8 cellular contexts compared by ENCODE assay signal in the genomic region with DNA sequence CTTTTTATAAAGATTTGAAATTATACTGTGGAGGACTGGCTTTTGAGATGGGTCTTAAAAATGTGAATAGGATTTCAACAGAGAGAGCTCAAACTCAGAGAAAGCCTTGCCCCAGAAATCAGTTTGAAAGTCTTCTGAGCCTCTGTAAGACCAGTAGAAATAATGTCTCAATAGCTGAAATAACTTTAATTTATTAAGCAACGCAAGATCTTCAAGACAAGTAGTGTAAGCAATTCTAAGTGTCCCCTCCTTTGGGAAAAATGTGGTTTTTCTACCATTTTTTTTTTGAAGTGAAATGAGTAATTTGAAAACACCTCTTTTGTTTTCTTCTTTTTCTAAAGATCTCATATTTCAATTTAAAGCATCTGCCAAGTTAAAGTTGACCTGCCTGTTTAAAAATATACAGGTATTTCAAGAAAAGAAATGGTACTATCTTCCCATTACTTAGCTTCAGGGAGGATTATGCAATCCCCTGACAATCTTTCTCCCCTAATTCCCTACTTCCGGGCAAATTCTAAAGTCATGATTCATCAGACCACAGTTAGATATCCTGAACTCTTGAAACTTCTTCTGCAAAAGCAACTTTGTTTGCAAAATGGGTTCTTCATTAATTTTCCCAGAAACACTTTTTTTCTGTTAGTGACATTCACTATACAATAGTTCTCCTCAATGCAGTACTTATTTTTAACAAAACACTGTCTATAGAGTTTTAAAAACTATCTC. TPM values are rescaled to one million over a fixed set of nuclear protein-coding genes. Genes with fewer than 3 reads are reported as not detected.
DNase-seq lines count a peak whose midpoint lies in the region; ATAC-seq, FAIRE-seq and TF ChIP-seq lines count a peak whose summit lies in the region.

No MANE protein-coding gene starts in this region.

- 8% methylated on average over 2 of the region's 2 CpGs for WGBS in K562 (ENCODE audit: insufficient coverage, low coverage, missing lambda C conversion rate)
- 46% methylated on average over 2 of the region's 2 CpGs for WGBS in liver

- in situ Hi-C loops in K562 (cut with MboI) = no loop called here

- CTCF ChIA-PET in K562 (lab: Yijun Ruan, JAX; ENCODE audit: low intra/inter-chr PET ratio) = no interaction called here

- no peaks in the 10 kb centered on the region for H3F3A ChIP-seq in Loucy (ENCODE audit: low read depth)

- POLR2A ChIA-PET in K562 (lab: Yijun Ruan, JAX) = interaction anchor here (1.0 to 2.5 kb wide), 3 partner anchors 9 to 11 kb away, joined by 3 to 11 read pairs (median 5); no protein-coding TSS in a partner anchor

- no peak for TF ChIP-seq POLR2A in K562 (conservative IDR thresholded peaks at IDR 0.05)

- no peak overlapping the region for H3K4me3 ChIP-seq in Loucy (ENCODE audit: low read length, poor library complexity, severe bottlenecking)
- H3K4me3 ChIP-seq in K562 = no peak overlapping the region
- no peak overlapping the region for H3K4me3 ChIP-seq in liver (ENCODE audit: low read depth in 1 of 3, low read length in 3 of 3)

- peak; percentile 89 for TF ChIP-seq EP300 in K562 (IDR thresholded peaks at IDR 0.05; ENCODE audit: low read length)

- peak overlapping the region; percentile 32; the same call in 1 of the 2 replicates for H2AFZ ChIP-seq in Loucy (ENCODE audit: low read length)
- peak overlapping the region; percentile 52 for H2AFZ ChIP-seq in K562 (ENCODE audit: low read depth, low read length)

- H3K9me3 ChIP-seq in Loucy (ENCODE audit: insufficient read depth, low read depth, low read length) = no peaks in the 10 kb centered on the region
- no peaks in the 10 kb centered on the region for H3K9me3 ChIP-seq in K562 (replicated peaks; ENCODE audit: control insufficient read depth, insufficient read depth, low read depth, low read length)
- H3K9me3 ChIP-seq in liver (ENCODE audit: control insufficient read depth in 4 of 4, low read length in 3 of 4) = no peaks in the 10 kb centered on the region

- H3K79me2 ChIP-seq in Loucy (ENCODE audit: insufficient read depth, low read length) (no peaks in the 10 kb centered on the region), K562 (ENCODE audit: control insufficient read depth, insufficient read depth, low read length) (no peaks in the 10 kb centered on the region)

- peak in 1 of 2 experiments; percentile 5; a peak in 1 of 4 replicates for TF ChIP-seq RAD21 in K562 (CRISPR knock-in tag; conservative IDR thresholded peaks at IDR 0.05 in 1 of 2, IDR thresholded peaks at IDR 0.05 in 1 of 2)
- TF ChIP-seq RAD21 in liver (IDR thresholded peaks at IDR 0.05) = no peak

- H3K4me1 ChIP-seq in Loucy (ENCODE audit: insufficient read depth, low read length, poor library complexity, severe bottlenecking) = peaks cover 17% of the 10 kb centered on the region
- peaks cover 3 to 46% of the 10 kb centered on the region in 2 experiments; a peak in 4 of 5 replicates for H3K4me1 ChIP-seq in K562 (replicated peaks in 1 of 2; ENCODE audit: control insufficient read depth in 2 of 2, insufficient read depth in 2 of 2, low read length in 2 of 2)
- peaks cover 0 to 2% (median 0%) of the 10 kb centered on the region in 4 donors for H3K4me1 ChIP-seq in liver (ENCODE audit: control insufficient read depth in 4 of 4, insufficient read depth in 4 of 4, low read length in 3 of 4)

- no peaks in the 10 kb centered on the region for H3K36me3 ChIP-seq in Loucy (ENCODE audit: insufficient read depth, low read length)
- no peaks in the 10 kb centered on the region; the same call in 2 of the 3 replicates for H3K36me3 ChIP-seq in K562 (ENCODE audit: control insufficient read depth, insufficient read depth, low read length)
- H3K36me3 ChIP-seq in liver (ENCODE audit: control insufficient read depth in 4 of 4, insufficient read depth in 3 of 4, low read depth in 1 of 4, low read length in 3 of 4) = no peaks in the 10 kb centered on the region

- DNase-seq in AG08395 (ENCODE audit: low spot score) (peak; percentile 70), K562 (ENCODE audit: extremely low read depth in 1 of 4, low spot score in 3 of 4) (peak in 2 of 4 experiments; percentile 51 to 77), NAMALWA (ENCODE audit: low spot score) (no peak), NCI-H510A treated with DMSO at 0.1 percent for 48 hours (lab: John Stamatoyannopoulos, UW) (no peak)
- no peak for DNase-seq in stimulated activated CD4-positive, alpha-beta T cell treated with anti-CD3 and anti-CD28 coated beads, Interleukin-12 subunit alpha, Interleukin-12 subunit beta, amount 100 ng/mL, for 4 hours

- BruUV-seq in K562 (replicated peaks; lab: Mats Ljungman, UMichigan) = no TSS peak

- H3K27ac ChIP-seq in K562 (ENCODE audit: extremely low read depth, low read depth, low read length) (peak overlapping the region; percentile 69), liver (ENCODE audit: low read depth in 1 of 2, low read length in 2 of 2) (no peak overlapping the region)

- FAIRE-seq in K562 (lab: Jason Lieb, UNC) = peak; percentile 85

- TF ChIP-seq CTCF in Loucy (conservative IDR thresholded peaks at IDR 0.05; ENCODE audit: low read length) (no peak), K562 (IDR thresholded peaks at IDR 0.05 in 2 of 3, conservative IDR thresholded peaks at IDR 0.05 in 1 of 3; ENCODE audit: insufficient read depth in 2 of 3, low read depth in 1 of 3, low read length in 3 of 3) (no peak), liver (IDR thresholded peaks at IDR 0.05; ENCODE audit: low read depth, low read length, missing input control) (no peak)

- H3K9ac ChIP-seq in Loucy (ENCODE audit: low read depth, low read length, poor library complexity, severe bottlenecking) (no peak overlapping the region), K562 (ENCODE audit: insufficient read depth in 1 of 2, low read depth in 2 of 2, low read length in 2 of 2) (peak overlapping the region in 1 of 2 experiments; percentile 43; a peak in 2 of 4 replicates), liver (ENCODE audit: low read depth in 1 of 2, low read length in 2 of 2) (no peak overlapping the region)

- intact Hi-C loops in K562 (cut with micrococcal nuclease) = no loop called here

- H4K20me1 ChIP-seq in Loucy (ENCODE audit: insufficient read depth, low read length, poor library complexity, severe bottlenecking) = no peaks in the 10 kb centered on the region
- H4K20me1 ChIP-seq in K562 (replicated peaks; ENCODE audit: control insufficient read depth, insufficient read depth, low read length) = no peaks in the 10 kb centered on the region

- peak; percentile 67 for ATAC-seq in K562
- ATAC-seq in HG03520 (IDR thresholded peaks at IDR 0.05; ENCODE audit: unreplicated experiment) = no peak

- no peaks in the 10 kb centered on the region for H3K9me1 ChIP-seq in K562 (ENCODE audit: control insufficient read depth, insufficient read depth, low read length)

- H3K27me3 ChIP-seq in Loucy (ENCODE audit: insufficient read depth, low read length, poor library complexity, severe bottlenecking) (no peaks in the 10 kb centered on the region), K562 (ENCODE audit: control insufficient read depth in 2 of 2, insufficient read depth in 2 of 2, low read length in 2 of 2) (no peaks in the 10 kb centered on the region), liver (ENCODE audit: control insufficient read depth in 4 of 4, insufficient read depth in 4 of 4, low read length in 3 of 4) (no peaks in the 10 kb centered on the region)

- no peak overlapping the region for H3K4me2 ChIP-seq in Loucy (ENCODE audit: low read depth, low read length, poor library complexity, severe bottlenecking)
- H3K4me2 ChIP-seq in K562 (ENCODE audit: insufficient read depth, low read length) = no peak overlapping the region; the same call in 1 of the 2 replicates

- no peaks in the 10 kb centered on the region for H3K9me2 ChIP-seq in Loucy (replicated peaks; ENCODE audit: low read depth, low read length)

TF ChIP-seq in K562, 482 proteins besides CTCF, POLR2A, EP300 and RAD21 (continues in another document):
- TF ChIP-seq ZNF12 (CRISPR knock-in tag; IDR thresholded peaks at IDR 0.05) = no peak
- TF ChIP-seq MYNN (IDR thresholded peaks at IDR 0.05) = no peak
- no peak for TF ChIP-seq MYNN (CRISPR knock-in tag; IDR thresholded peaks at IDR 0.05)
- TF ChIP-seq KDM2B (CRISPR knock-in tag; IDR thresholded peaks at IDR 0.05) = no peak
- TF ChIP-seq TRIM24 (IDR thresholded peaks at IDR 0.05) = peak; percentile 92 to 94
- no peak for TF ChIP-seq ZNF384 (IDR thresholded peaks at IDR 0.05; ENCODE audit: low read depth, low read length)
- TF ChIP-seq LEF1 (IDR thresholded peaks at IDR 0.05) = peak; percentile 71

TF ChIP-seq in liver, 16 proteins besides CTCF, POLR2A, EP300 and RAD21 (continues in another document):
- TF ChIP-seq RXRA (IDR thresholded peaks at IDR 0.05) = no peak

RNA-seq across cellular contexts. Expression of a gene that starts 7.9 kb away (rescaled TPM):
- 84.5 and 286 TPM in 2 replicates for total RNA-seq in K562 (2011; cell fraction: chromatin; rRNA removed; ENCODE audit: low replicate concordance)
- 63.2 and 89.4 TPM in 2 replicates for total RNA-seq in K562 (2011; cell fraction: nucleolus; rRNA removed)
- total RNA-seq in K562 (2011; cell fraction: nucleoplasm; rRNA removed) = 161 and 202 TPM in 2 replicates
- total RNA-seq in K562 (2014; rRNA removed) (395 and 406 TPM in 2 replicates), K562 (2014; rRNA removed; fragmentation: Illumina TruSeq; extraction: Trizol) (699 and 816 TPM in 2 replicates), K562 (2015; rRNA removed; fragmentation: Illumina TruSeq; extraction: Trizol) (445 and 472 TPM in 2 replicates), K562 (2021) (407 and 423 TPM in 2 replicates), liver (10 to 100 TPM; 15.6 to 28.6 TPM)
- polyA plus RNA-seq in K562 (2011; rRNA removed) (560 and 820 TPM in 2 replicates), K562 (2014; fragmentation: Illumina TruSeq; extraction: Trizol) (603 and 620 TPM in 2 replicates), K562 (2014; fragmentation: Nextera tagmentation; extraction: Ambion mirVana) (1,000 to 10,000 TPM in 1 of 2 experiments, 100 to 1,000 TPM in 1; 940 to 1,298 TPM), K562 (2014; rRNA removed) (529 and 544 TPM in 2 replicates), liver (10 to 100 TPM in 1 of 2 donors, 1 to 10 TPM in 1; 4.8 to 13.3 TPM)
- polyA plus RNA-seq in K562 (2011; cell fraction: cytosol; rRNA removed) = 136 and 244 TPM in 2 replicates
- polyA plus RNA-seq in K562 (2011; cell fraction: nucleus; rRNA removed) = 168 and 258 TPM in 2 replicates
- polyA plus RNA-seq in K562 (2012) = 427 and 491 TPM in 2 replicates
- polyA minus RNA-seq in K562 (2011; rRNA and poly(A)+ RNA removed) = 415 and 433 TPM in 2 replicates
- polyA minus RNA-seq in K562 (2011; cell fraction: cytosol; rRNA and poly(A)+ RNA removed) = 143 and 163 TPM in 2 replicates
- 111 and 232 TPM in 2 replicates for polyA minus RNA-seq in K562 (2011; cell fraction: nucleus; rRNA and poly(A)+ RNA removed)
